Comparison of ENCODE assay signal across 1 cellular context in genomic region chr9:36275060-36275459, GRCh38.
TF ChIP-seq lines count a peak whose summit lies in the region.

No MANE protein-coding gene starts in this region.

TF ChIP-seq in WTC11, 78 proteins besides CTCF, POLR2A, EP300 and RAD21 (continued from another document):
- no peak for TF ChIP-seq ZNF532 (CRISPR knock-in tag; IDR thresholded peaks at IDR 0.05; ENCODE audit: borderline replicate concordance)
- no peak for TF ChIP-seq FOXK1 (CRISPR knock-in tag; IDR thresholded peaks at IDR 0.05)
- no peak for TF ChIP-seq NR3C1 (CRISPR knock-in tag; conservative IDR thresholded peaks at IDR 0.05; ENCODE audit: low read depth)
- TF ChIP-seq, protein P1, sequence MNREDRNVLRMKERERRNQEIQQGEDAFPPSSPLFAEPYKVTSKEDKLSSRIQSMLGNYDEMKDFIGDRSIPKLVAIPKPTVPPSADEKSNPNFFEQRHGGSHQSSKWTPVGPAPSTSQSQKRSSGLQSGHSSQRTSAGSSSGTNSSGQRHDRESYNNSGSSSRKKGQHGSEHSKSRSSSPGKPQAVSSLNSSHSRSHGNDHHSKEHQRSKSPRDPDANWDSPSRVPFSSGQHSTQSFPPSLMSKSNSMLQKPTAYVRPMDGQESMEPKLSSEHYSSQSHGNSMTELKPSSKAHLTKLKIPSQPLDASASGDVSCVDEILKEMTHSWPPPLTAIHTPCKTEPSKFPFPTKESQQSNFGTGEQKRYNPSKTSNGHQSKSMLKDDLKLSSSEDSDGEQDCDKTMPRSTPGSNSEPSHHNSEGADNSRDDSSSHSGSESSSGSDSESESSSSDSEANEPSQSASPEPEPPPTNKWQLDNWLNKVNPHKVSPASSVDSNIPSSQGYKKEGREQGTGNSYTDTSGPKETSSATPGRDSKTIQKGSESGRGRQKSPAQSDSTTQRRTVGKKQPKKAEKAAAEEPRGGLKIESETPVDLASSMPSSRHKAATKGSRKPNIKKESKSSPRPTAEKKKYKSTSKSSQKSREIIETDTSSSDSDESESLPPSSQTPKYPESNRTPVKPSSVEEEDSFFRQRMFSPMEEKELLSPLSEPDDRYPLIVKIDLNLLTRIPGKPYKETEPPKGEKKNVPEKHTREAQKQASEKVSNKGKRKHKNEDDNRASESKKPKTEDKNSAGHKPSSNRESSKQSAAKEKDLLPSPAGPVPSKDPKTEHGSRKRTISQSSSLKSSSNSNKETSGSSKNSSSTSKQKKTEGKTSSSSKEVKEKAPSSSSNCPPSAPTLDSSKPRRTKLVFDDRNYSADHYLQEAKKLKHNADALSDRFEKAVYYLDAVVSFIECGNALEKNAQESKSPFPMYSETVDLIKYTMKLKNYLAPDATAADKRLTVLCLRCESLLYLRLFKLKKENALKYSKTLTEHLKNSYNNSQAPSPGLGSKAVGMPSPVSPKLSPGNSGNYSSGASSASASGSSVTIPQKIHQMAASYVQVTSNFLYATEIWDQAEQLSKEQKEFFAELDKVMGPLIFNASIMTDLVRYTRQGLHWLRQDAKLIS (CRISPR knock-in tag; IDR thresholded peaks at IDR 0.05; ENCODE audit: borderline replicate concordance): no peak
- no peak for TF ChIP-seq OVOL2 (CRISPR knock-in tag; IDR thresholded peaks at IDR 0.05; ENCODE audit: borderline replicate concordance)
- TF ChIP-seq, protein P2, sequence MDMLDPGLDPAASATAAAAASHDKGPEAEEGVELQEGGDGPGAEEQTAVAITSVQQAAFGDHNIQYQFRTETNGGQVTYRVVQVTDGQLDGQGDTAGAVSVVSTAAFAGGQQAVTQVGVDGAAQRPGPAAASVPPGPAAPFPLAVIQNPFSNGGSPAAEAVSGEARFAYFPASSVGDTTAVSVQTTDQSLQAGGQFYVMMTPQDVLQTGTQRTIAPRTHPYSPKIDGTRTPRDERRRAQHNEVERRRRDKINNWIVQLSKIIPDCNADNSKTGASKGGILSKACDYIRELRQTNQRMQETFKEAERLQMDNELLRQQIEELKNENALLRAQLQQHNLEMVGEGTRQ (CRISPR knock-in tag; IDR thresholded peaks at IDR 0.05): no peak
- TF ChIP-seq, protein P3, sequence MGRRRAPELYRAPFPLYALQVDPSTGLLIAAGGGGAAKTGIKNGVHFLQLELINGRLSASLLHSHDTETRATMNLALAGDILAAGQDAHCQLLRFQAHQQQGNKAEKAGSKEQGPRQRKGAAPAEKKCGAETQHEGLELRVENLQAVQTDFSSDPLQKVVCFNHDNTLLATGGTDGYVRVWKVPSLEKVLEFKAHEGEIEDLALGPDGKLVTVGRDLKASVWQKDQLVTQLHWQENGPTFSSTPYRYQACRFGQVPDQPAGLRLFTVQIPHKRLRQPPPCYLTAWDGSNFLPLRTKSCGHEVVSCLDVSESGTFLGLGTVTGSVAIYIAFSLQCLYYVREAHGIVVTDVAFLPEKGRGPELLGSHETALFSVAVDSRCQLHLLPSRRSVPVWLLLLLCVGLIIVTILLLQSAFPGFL (CRISPR knock-in tag; IDR thresholded peaks at IDR 0.05; ENCODE audit: borderline replicate concordance): no peak
- no peak for TF ChIP-seq ELF4 (CRISPR knock-in tag; IDR thresholded peaks at IDR 0.05; ENCODE audit: low read depth)
- TF ChIP-seq JAZF1 (CRISPR knock-in tag; IDR thresholded peaks at IDR 0.05): no peak
- TF ChIP-seq GABPB1 (CRISPR knock-in tag; IDR thresholded peaks at IDR 0.05): no peak
- TF ChIP-seq CBFB (CRISPR knock-in tag; IDR thresholded peaks at IDR 0.05; ENCODE audit: low read depth): no peak
- no peak for TF ChIP-seq HMGXB4 (CRISPR knock-in tag; IDR thresholded peaks at IDR 0.05)
- no peak for TF ChIP-seq ESRRA (CRISPR knock-in tag; IDR thresholded peaks at IDR 0.05; ENCODE audit: borderline replicate concordance)
